10 cellular contexts compared by ENCODE assay signal in the genomic region with DNA sequence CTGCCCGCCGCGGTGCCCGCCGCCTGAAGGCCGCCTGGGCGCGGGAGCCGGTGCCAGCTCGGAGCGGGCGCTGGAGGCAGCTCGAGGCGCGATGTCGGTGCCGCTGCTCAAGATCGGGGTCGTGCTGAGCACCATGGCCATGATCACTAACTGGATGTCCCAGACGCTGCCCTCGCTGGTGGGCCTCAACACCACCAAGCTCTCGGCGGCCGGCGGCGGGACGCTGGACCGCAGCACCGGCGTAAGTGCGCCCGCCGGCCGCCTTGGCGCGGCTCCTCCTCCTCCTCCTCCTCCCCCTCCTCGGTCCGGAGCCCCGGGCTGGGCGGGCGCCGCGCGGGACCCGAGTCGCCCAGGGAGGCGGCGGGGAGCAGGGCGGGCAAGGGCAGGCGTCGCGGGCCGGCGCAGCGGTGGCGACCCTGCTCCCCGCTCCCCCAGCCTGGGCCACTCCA. TPM values are rescaled to one million over a fixed set of nuclear protein-coding genes. Genes with fewer than 3 reads are reported as not detected.
DNase-seq lines count a peak whose midpoint lies in the region; ATAC-seq and TF ChIP-seq lines count a peak whose summit lies in the region.
"Had no signal": no experiment of that assay in that cellular context is flagged by ENCODE, and none has a peak within 500 bp of the region (broad histone marks: within the 10 kb centered on the region; RNA-seq: fewer than 3 reads in every experiment).

No MANE protein-coding gene starts in this region.

- peaks cover 18% of the 10 kb centered on the region for H3K4me1 ChIP-seq in SJSA1 (replicated peaks)
- no peaks in the 10 kb centered on the region for H3K4me1 ChIP-seq in hepatocyte (ENCODE audit: insufficient read depth)
- H3K4me1 ChIP-seq in sigmoid colon = peaks cover 0 to 35% (median 31%) of the 10 kb centered on the region in 4 donors

- H3K27me3 ChIP-seq in SJSA1 (replicated peaks) (peaks cover 32% of the 10 kb centered on the region), hepatocyte (peaks cover 64% of the 10 kb centered on the region), sigmoid colon (peaks cover 22 to 46% (median 28%) of the 10 kb centered on the region in 3 donors)

- H2AFZ ChIP-seq in hepatocyte = no peak overlapping the region

- H3K27ac ChIP-seq in SJSA1 = no peak overlapping the region
- no peak overlapping the region for H3K27ac ChIP-seq in hepatocyte
- peak overlapping the region in 2 of 4 donors; percentile 7 to 27 for H3K27ac ChIP-seq in sigmoid colon

- H3K27me3 Mint-ChIP-seq in activated naive CD8-positive, alpha-beta T cell treated with anti-CD3 and anti-CD28 coated beads, Interleukin-2, amount 50 U/mL, for 24 hours = peaks cover 48% of the 10 kb centered on the region

- DNase-seq in AG10803 (ENCODE audit: low read depth) (no peak), SJSA1 (ENCODE audit: low read depth in 1 of 2, low spot score in 2 of 2) (no peak), hepatocyte (ENCODE audit: low spot score) (no peak), sigmoid colon (no peak), cortex of kidney (lab: John Stamatoyannopoulos, UW) (no peak)
- no peak for DNase-seq in activated naive CD8-positive, alpha-beta T cell treated with anti-CD3 and anti-CD28 coated beads, Interleukin-2, amount 50 U/mL, for 24 hours
- DNase-seq: NCI-H510A treated with DMSO at 0.1 percent for 48 hours had no signal

- intact Hi-C loops in sigmoid colon (cut with DNase I) = no loop called here

- H3K4me3 Mint-ChIP-seq in activated naive CD8-positive, alpha-beta T cell treated with anti-CD3 and anti-CD28 coated beads, Interleukin-2, amount 50 U/mL, for 24 hours = no peak overlapping the region
- H3K4me3 Mint-ChIP-seq: activated CD4-positive, alpha-beta T cell treated with anti-CD3 and anti-CD28 coated beads for 36 hours had no signal

- H3K9me2 ChIP-seq in hepatocyte (replicated peaks; ENCODE audit: insufficient read depth) = no peaks in the 10 kb centered on the region

- no peaks in the 10 kb centered on the region for H3K9me3 Mint-ChIP-seq in activated naive CD8-positive, alpha-beta T cell treated with anti-CD3 and anti-CD28 coated beads, Interleukin-2, amount 50 U/mL, for 24 hours

- TF ChIP-seq EP300 in sigmoid colon (IDR thresholded peaks at IDR 0.05) = no peak

- no peak for TF ChIP-seq CTCF in AG10803 (conservative IDR thresholded peaks at IDR 0.05; ENCODE audit: low read length)
- no peak for TF ChIP-seq CTCF in hepatocyte (IDR thresholded peaks at IDR 0.05; ENCODE audit: poor library complexity)
- no peak for TF ChIP-seq CTCF in sigmoid colon (IDR thresholded peaks at IDR 0.05)

- H3K36me3 ChIP-seq in SJSA1 (0 out of 2 replicates have a peak, but pooled peaks cover 4% of the 10 kb centered on the region), hepatocyte (replicated peaks; ENCODE audit: insufficient read depth, low read depth) (no peaks in the 10 kb centered on the region), sigmoid colon (no peaks in the 10 kb centered on the region)

- no peak overlapping the region for H3K27ac Mint-ChIP-seq in activated naive CD8-positive, alpha-beta T cell treated with anti-CD3 and anti-CD28 coated beads, Interleukin-2, amount 50 U/mL, for 24 hours
- H3K27ac Mint-ChIP-seq: activated CD4-positive, alpha-beta T cell treated with anti-CD3 and anti-CD28 coated beads for 36 hours had no signal

- WGBS in hepatocyte (ENCODE audit: low lambda C conversion rate, missing lambda C conversion rate) = 3% methylated on average over 6 of the region's 57 CpGs
- 3 to 4% methylated on average over 57 of the region's 57 CpGs for WGBS in sigmoid colon, 2 donors

- no peaks in the 10 kb centered on the region for H4K20me1 ChIP-seq in hepatocyte (ENCODE audit: insufficient read depth, poor library complexity, severe bottlenecking)

- H3K4me3 ChIP-seq in AG10803 (ENCODE audit: low read length) (peak overlapping the region; percentile 27; the same call in 1 of the 2 replicates), SJSA1 (peak overlapping the region; percentile 47), hepatocyte (no peak overlapping the region), sigmoid colon (peak overlapping the region; percentile 24 to 51 (median 43))

- H3K9me3 ChIP-seq in SJSA1 (replicated peaks) (no peaks in the 10 kb centered on the region), hepatocyte (ENCODE audit: low read depth) (no peaks in the 10 kb centered on the region), sigmoid colon (no peaks in the 10 kb centered on the region)

- H3K36me3 Mint-ChIP-seq in activated naive CD8-positive, alpha-beta T cell treated with anti-CD3 and anti-CD28 coated beads, Interleukin-2, amount 50 U/mL, for 24 hours (ENCODE audit: low read depth) = no peaks in the 10 kb centered on the region

- ATAC-seq in HG02884 (IDR thresholded peaks at IDR 0.05; ENCODE audit: unreplicated experiment) = no peak
- ATAC-seq in HG03025 (IDR thresholded peaks at IDR 0.05; ENCODE audit: low FRiP score, unreplicated experiment) = no peak
- no peak for ATAC-seq in activated naive CD8-positive, alpha-beta T cell treated with anti-CD3 and anti-CD28 coated beads, Interleukin-2, amount 50 U/mL, for 24 hours

- TF ChIP-seq POLR2A in sigmoid colon (IDR thresholded peaks at IDR 0.05) = no peak

- H3K4me1 Mint-ChIP-seq in activated naive CD8-positive, alpha-beta T cell treated with anti-CD3 and anti-CD28 coated beads, Interleukin-2, amount 50 U/mL, for 24 hours = peaks cover 6% of the 10 kb centered on the region

- no peaks in the 10 kb centered on the region for H3K79me2 ChIP-seq in hepatocyte

- H3K4me2 ChIP-seq in hepatocyte = peak overlapping the region; percentile 79

RNA-seq across cellular contexts. Expression of a gene that starts 0.5 kb away (rescaled TPM):
- total RNA-seq in SJSA1 (2014; rRNA removed; shearing (Covaris generic)) = 23.4 and 35.0 TPM in 2 replicates
- total RNA-seq in hepatocyte (1.5 and 4.8 TPM in 2 replicates), sigmoid colon (10 to 100 TPM; 13.3 to 19.3 (median 17.2) TPM)
- polyA plus RNA-seq in hepatocyte (0.94 and 1.1 TPM in 2 replicates), sigmoid colon (10 to 100 TPM in 1 of 3 donors, 1 to 10 TPM in 2; 1.2 to 13.6 (median 4.2) TPM)
- total RNA-seq: activated CD4-positive, alpha-beta T cell treated with anti-CD3 and anti-CD28 coated beads for 36 hours had no signal
